15 cellular contexts compared by ENCODE assay signal in genomic region chr11:21132146-21132720, GRCh38.
DNase-seq lines count a peak whose midpoint lies in the region; ATAC-seq and TF ChIP-seq lines count a peak whose summit lies in the region.
"Had no signal": no experiment of that assay in that cellular context is flagged by ENCODE, and none has a peak within 500 bp of the region (broad histone marks: within the 10 kb centered on the region; RNA-seq: fewer than 3 reads in every experiment).

No MANE protein-coding gene starts in this region.

- no peak overlapping the region for H4K8ac ChIP-seq in neuronal stem cell (ENCODE audit: low read depth, low read length)

- no peak overlapping the region for H3K18ac ChIP-seq in neuronal stem cell (ENCODE audit: low read length)

- no peak overlapping the region for H4K91ac ChIP-seq in neuronal stem cell (ENCODE audit: low read depth, low read length, poor library complexity)

- peak overlapping the region; percentile 60 for H3K23ac ChIP-seq in neuronal stem cell (ENCODE audit: low read depth, low read length, poor library complexity)

- no peak overlapping the region for H3K4ac ChIP-seq in neuronal stem cell (ENCODE audit: low read length)

- no peak for TF ChIP-seq CTCF in spleen (IDR thresholded peaks at IDR 0.05 in 8 of 11, conservative IDR thresholded peaks at IDR 0.05 in 3 of 11)

- intact Hi-C loops in spleen (cut with DNase I; ENCODE audit: low total_unique reads), result no loop called here

- H3K79me1 ChIP-seq in neuronal stem cell (ENCODE audit: low read depth, low read length), result no peaks in the 10 kb centered on the region

- H2AFZ ChIP-seq in neuronal stem cell (ENCODE audit: low read length), result no peak overlapping the region
- H2AFZ ChIP-seq: GM23338 had no signal

- H3K9me3 ChIP-seq in neuronal stem cell (replicated peaks in 1 of 2; ENCODE audit: control insufficient read depth in 2 of 2, insufficient read depth in 1 of 2, low read depth in 1 of 2, low read length in 2 of 2) (no peaks in the 10 kb centered on the region), spleen (no peaks in the 10 kb centered on the region)
- H3K9me3 ChIP-seq: A549, Caco-2 had no signal

- H3K4me3 ChIP-seq in neuronal stem cell (ENCODE audit: low read length in 2 of 2), result peak overlapping the region in 1 of 2 donors; percentile 11
- no peak overlapping the region for H3K4me3 ChIP-seq in spleen
- H3K4me3 ChIP-seq: A549, GM23338 had no signal

- TF ChIP-seq POLR2A in spleen (IDR thresholded peaks at IDR 0.05), result no peak

- H2BK120ac ChIP-seq in neuronal stem cell (ENCODE audit: low read depth, low read length), result no peak overlapping the region

- H3K4me2 ChIP-seq in neuronal stem cell (ENCODE audit: insufficient read depth, low read length, poor library complexity, severe bottlenecking), result no peak overlapping the region
- H3K4me2 ChIP-seq: A549, GM23338 had no signal

- DNase-seq in activated effector memory CD4-positive, alpha-beta T cell treated with anti-CD3 and anti-CD28 coated beads, Interleukin-2, amount 50 U/mL, for 16 hours, result peak; percentile 42
- no peak for DNase-seq in activated effector memory CD4-positive, alpha-beta T cell treated with Interleukin-2 at 50 U/mL for 16 hours
- no peak for DNase-seq in neuronal stem cell (ENCODE audit: low spot score)
- no peak for DNase-seq in stimulated activated naive CD8-positive, alpha-beta T cell treated with anti-CD3 and anti-CD28 coated beads, Interleukin-15, Interleukin-2, amounts not matched to agents 100 U/mL and 50 U/mL, for 24 hours
- no peak for DNase-seq in spleen
- DNase-seq in hippocampal formation (lab: John Stamatoyannopoulos, UW), result no peak
- DNase-seq: AML-193; Caco-2; CD4-positive, alpha-beta T cell; HCEC 1CT had no signal

- no peaks in the 10 kb centered on the region for H3K27me3 ChIP-seq in neuronal stem cell (ENCODE audit: control insufficient read depth in 3 of 3, insufficient read depth in 3 of 3, low read depth in 1 of 3, low read length in 3 of 3)
- H3K27me3 ChIP-seq in spleen (replicated peaks in 1 of 7), result no peaks in the 10 kb centered on the region

- H2BK12ac ChIP-seq in neuronal stem cell (ENCODE audit: low read length), result no peak overlapping the region

- H2BK5ac ChIP-seq in neuronal stem cell (ENCODE audit: low read length), result peak overlapping the region; percentile 6

- WGBS in neuronal stem cell (ENCODE audit: extremely low coverage in 2 of 2, insufficient read length in 2 of 2, insufficient replicate concordance in 1 of 2), 2 donors, result no CpG with 5 or more reads among the region's 11 CpGs
- WGBS in spleen, 5 donors, result 82 to 93% (median 89%) methylated on average over 9 to 11 of the region's 11 CpGs

- H3K27ac ChIP-seq in neuronal stem cell (replicated peaks; ENCODE audit: low read length) (no peak overlapping the region), spleen (no peak overlapping the region)
- H3K27ac ChIP-seq: 22Rv1, A549, C4-2B had no signal

- ATAC-seq in stimulated activated naive CD8-positive, alpha-beta T cell treated with anti-CD3 and anti-CD28 coated beads, Interleukin-15, Interleukin-2, amounts not matched to agents 100 U/mL and 50 U/mL, for 24 hours, result peak; percentile 9
- ATAC-seq in GM21717 (IDR thresholded peaks at IDR 0.05; ENCODE audit: unreplicated experiment), result no peak
- ATAC-seq: A549, GM23338 had no signal

- H3K4me1 ChIP-seq in neuronal stem cell (ENCODE audit: control insufficient read depth in 2 of 2, insufficient read depth in 1 of 2, low read depth in 1 of 2, low read length in 2 of 2) (no peaks in the 10 kb centered on the region), spleen (no peaks in the 10 kb centered on the region)
- H3K4me1 ChIP-seq: A549, Caco-2 had no signal

- H3K36me3 ChIP-seq in neuronal stem cell (replicated peaks in 1 of 2; ENCODE audit: control insufficient read depth in 2 of 2, insufficient read depth in 2 of 2, low read length in 2 of 2) (no peaks in the 10 kb centered on the region), spleen (no peaks in the 10 kb centered on the region)

- H2AK5ac ChIP-seq in neuronal stem cell (ENCODE audit: low read depth, low read length), result no peak overlapping the region

- peak overlapping the region; percentile 66 for H3K14ac ChIP-seq in neuronal stem cell (ENCODE audit: low read length)

- no peak overlapping the region for H2BK15ac ChIP-seq in neuronal stem cell (ENCODE audit: low read length)

- H3K9ac ChIP-seq in neuronal stem cell (ENCODE audit: low read depth, low read length, poor library complexity), result peak overlapping the region; percentile 46
